16 cellular contexts compared by ENCODE assay signal in the genomic region with DNA sequence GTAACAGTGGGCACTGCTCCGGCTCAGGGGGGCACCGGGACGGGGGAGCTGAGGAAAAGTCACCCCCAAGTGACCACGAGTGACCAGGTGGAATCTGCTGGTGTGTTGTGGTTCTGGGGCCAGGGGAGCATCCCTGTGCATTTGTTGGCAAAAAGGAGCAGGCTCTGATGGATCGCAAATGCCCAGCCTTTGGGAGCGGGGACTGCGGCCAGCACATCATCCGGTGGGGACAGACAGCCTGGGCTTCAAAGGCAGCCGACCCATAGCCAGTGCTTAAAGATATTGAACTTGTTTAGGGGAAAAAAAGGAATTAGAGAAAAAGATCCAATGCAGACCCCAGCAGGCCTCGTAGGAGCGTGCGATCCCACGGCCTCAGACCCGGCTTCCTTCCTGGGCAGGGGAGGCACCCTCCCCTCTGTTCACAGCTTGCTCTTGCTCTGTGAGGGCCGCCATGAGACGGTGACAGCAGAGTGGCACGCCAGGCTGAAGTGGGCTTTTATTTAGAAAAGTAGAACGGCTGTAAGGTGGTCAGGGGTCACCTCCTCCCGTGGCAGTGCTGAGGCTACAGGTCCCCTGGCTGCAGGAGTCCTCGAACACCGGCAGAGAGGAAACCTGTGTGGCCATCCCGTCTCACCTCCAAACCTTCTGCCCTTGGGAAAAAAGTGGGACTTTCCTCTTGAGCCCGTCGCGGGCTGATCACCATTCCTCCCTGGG. TPM values are rescaled to one million over a fixed set of nuclear protein-coding genes. Genes with fewer than 3 reads are reported as not detected.
DNase-seq lines count a peak whose midpoint lies in the region; ATAC-seq and TF ChIP-seq lines count a peak whose summit lies in the region.
"Had no signal": no experiment of that assay in that cellular context is flagged by ENCODE, and none has a peak within 500 bp of the region (broad histone marks: within the 10 kb centered on the region; RNA-seq: fewer than 3 reads in every experiment).

No MANE protein-coding gene starts in this region.

- no peak overlapping the region for H4K8ac ChIP-seq in neuronal stem cell (ENCODE audit: low read depth, low read length)

- TF ChIP-seq CTCF in CD14-positive monocyte (IDR thresholded peaks at IDR 0.05) (no peak), chondrocyte (IDR thresholded peaks at IDR 0.05) (no peak), thoracic aorta (IDR thresholded peaks at IDR 0.05) (no peak), omental fat pad (IDR thresholded peaks at IDR 0.05) (no peak)

- WGBS in neuronal stem cell (ENCODE audit: extremely low coverage in 2 of 2, insufficient read length in 2 of 2, insufficient replicate concordance in 1 of 2), 2 donors, result no CpG with 5 or more reads among the region's 25 CpGs

- peak overlapping the region; percentile 68 for H2BK5ac ChIP-seq in neuronal stem cell (ENCODE audit: low read length)

- intact Hi-C loops in CD14-positive monocyte (cut with micrococcal nuclease), result no loop called here

- no peak overlapping the region for H3K23ac ChIP-seq in neuronal stem cell (ENCODE audit: low read depth, low read length, poor library complexity)

- no peak overlapping the region for H4K91ac ChIP-seq in neuronal stem cell (ENCODE audit: low read depth, low read length, poor library complexity)

- H3K27ac Mint-ChIP-seq in CD14-positive monocyte (no peak overlapping the region), chondrocyte (ENCODE audit: unreplicated experiment) (peak overlapping the region; percentile 68)
- H3K27ac Mint-ChIP-seq: GM23338 had no signal

- peaks cover 0 to 10% (median 0%) of the 10 kb centered on the region in 3 experiments for H3K27me3 ChIP-seq in neuronal stem cell (ENCODE audit: control insufficient read depth in 3 of 3, insufficient read depth in 3 of 3, low read depth in 1 of 3, low read length in 3 of 3)
- H3K27me3 ChIP-seq in thoracic aorta (replicated peaks; ENCODE audit: insufficient read depth), result no peaks in the 10 kb centered on the region

- H3K18ac ChIP-seq in neuronal stem cell (ENCODE audit: low read length), result no peak overlapping the region

- no peak overlapping the region for H3K27ac ChIP-seq in neuronal stem cell (replicated peaks; ENCODE audit: low read length)
- peak overlapping the region; percentile 72 to 79 for H3K27ac ChIP-seq in thoracic aorta
- H3K27ac ChIP-seq: C4-2B had no signal

- H3K4me1 ChIP-seq in neuronal stem cell (ENCODE audit: control insufficient read depth in 2 of 2, insufficient read depth in 1 of 2, low read depth in 1 of 2, low read length in 2 of 2) (peaks cover 0 to 13% of the 10 kb centered on the region in 2 donors), thoracic aorta (ENCODE audit: control insufficient read depth in 1 of 2, low read depth in 2 of 2) (peaks cover 33 to 65% of the 10 kb centered on the region in 2 donors)
- H3K4me1 ChIP-seq: Caco-2 had no signal

- no peak overlapping the region for H2AFZ ChIP-seq in neuronal stem cell (ENCODE audit: low read length)
- H2AFZ ChIP-seq: GM23338 had no signal

- no peak overlapping the region for H3K4me2 ChIP-seq in neuronal stem cell (ENCODE audit: insufficient read depth, low read length, poor library complexity, severe bottlenecking)
- H3K4me2 ChIP-seq: GM23338 had no signal

- H3K4me3 Mint-ChIP-seq in CD14-positive monocyte (no peak overlapping the region), chondrocyte (ENCODE audit: unreplicated experiment) (no peak overlapping the region)
- H3K4me3 Mint-ChIP-seq in activated T-cell treated with anti-CD3 and anti-CD28 coated beads, Interleukin-2, amount 50 U/mL, for 4 hours, result no peak overlapping the region
- H3K4me3 Mint-ChIP-seq: GM23338 had no signal

- peaks cover 3 to 6% (median 5%) of the 10 kb centered on the region in 3 donors for H3K27me3 Mint-ChIP-seq in CD14-positive monocyte (ENCODE audit: low read depth in 3 of 3)
- no peaks in the 10 kb centered on the region for H3K27me3 Mint-ChIP-seq in chondrocyte (ENCODE audit: low read depth)
- H3K27me3 Mint-ChIP-seq in activated T-cell treated with anti-CD3 and anti-CD28 coated beads, Interleukin-2, amount 50 U/mL, for 4 hours (ENCODE audit: low read depth), result peaks cover 3% of the 10 kb centered on the region

- H3K9ac ChIP-seq in neuronal stem cell (ENCODE audit: low read depth, low read length, poor library complexity), result no peak overlapping the region

- peaks cover 2% of the 10 kb centered on the region for H3K79me1 ChIP-seq in neuronal stem cell (ENCODE audit: low read depth, low read length)

- H3K36me3 ChIP-seq in neuronal stem cell (replicated peaks in 1 of 2; ENCODE audit: control insufficient read depth in 2 of 2, insufficient read depth in 2 of 2, low read length in 2 of 2) (no peaks in the 10 kb centered on the region), thoracic aorta (no peaks in the 10 kb centered on the region)

- no peak overlapping the region for H3K14ac ChIP-seq in neuronal stem cell (ENCODE audit: low read length)

- peaks cover 0 to 2% (median 0%) of the 10 kb centered on the region in 7 donors for H3K9me3 Mint-ChIP-seq in CD14-positive monocyte
- no peaks in the 10 kb centered on the region for H3K9me3 Mint-ChIP-seq in chondrocyte (ENCODE audit: low read depth)
- no peaks in the 10 kb centered on the region for H3K9me3 Mint-ChIP-seq in activated T-cell treated with anti-CD3 and anti-CD28 coated beads, Interleukin-2, amount 50 U/mL, for 4 hours

- no peaks in the 10 kb centered on the region for H3K9me3 ChIP-seq in neuronal stem cell (replicated peaks in 1 of 2; ENCODE audit: control insufficient read depth in 2 of 2, insufficient read depth in 1 of 2, low read depth in 1 of 2, low read length in 2 of 2)
- no peaks in the 10 kb centered on the region for H3K9me3 ChIP-seq in thoracic aorta
- H3K9me3 ChIP-seq: Caco-2 had no signal

- H2BK12ac ChIP-seq in neuronal stem cell (ENCODE audit: low read length), result no peak overlapping the region

- H2BK120ac ChIP-seq in neuronal stem cell (ENCODE audit: low read depth, low read length), result no peak overlapping the region

- H2BK15ac ChIP-seq in neuronal stem cell (ENCODE audit: low read length), result no peak overlapping the region

- no peak for ATAC-seq in thoracic aorta (ENCODE audit: insufficient number of reproducible peaks, low FRiP score, low read depth)
- ATAC-seq in activated T-cell treated with anti-CD3 and anti-CD28 coated beads, Interleukin-2, amount 50 U/mL, for 4 hours, result no peak
- ATAC-seq in omental fat pad (ENCODE audit: low FRiP score), result no peak
- ATAC-seq: GM23338 had no signal

- no peak overlapping the region for H3K4ac ChIP-seq in neuronal stem cell (ENCODE audit: low read length)

- no peaks in the 10 kb centered on the region for H3K36me3 Mint-ChIP-seq in CD14-positive monocyte
- H3K36me3 Mint-ChIP-seq in chondrocyte (ENCODE audit: low read depth), result peaks cover 7% of the 10 kb centered on the region
- H3K36me3 Mint-ChIP-seq in activated T-cell treated with anti-CD3 and anti-CD28 coated beads, Interleukin-2, amount 50 U/mL, for 4 hours (ENCODE audit: insufficient read depth), result no peaks in the 10 kb centered on the region

- H2AK5ac ChIP-seq in neuronal stem cell (ENCODE audit: low read depth, low read length), result no peak overlapping the region

- H3K4me1 Mint-ChIP-seq in CD14-positive monocyte (no peaks in the 10 kb centered on the region), chondrocyte (ENCODE audit: low read depth) (peaks cover 13% of the 10 kb centered on the region)
- H3K4me1 Mint-ChIP-seq in activated T-cell treated with anti-CD3 and anti-CD28 coated beads, Interleukin-2, amount 50 U/mL, for 4 hours (ENCODE audit: low read depth), result no peaks in the 10 kb centered on the region

- DNase-seq in CD14-positive monocyte (ENCODE audit: low spot score) (peak; percentile 17), chondrocyte (ENCODE audit: low spot score) (peak; percentile 64), neuronal stem cell (ENCODE audit: low spot score) (no peak), thoracic aorta (ENCODE audit: low spot score) (no peak), inferior parietal cortex (ENCODE audit: extremely low spot score) (no peak), T1000 (lab: John Stamatoyannopoulos, UW) (no peak), omental fat pad (ENCODE audit: low spot score) (no peak)
- DNase-seq in activated T-cell treated with anti-CD3 and anti-CD28 coated beads, Interleukin-2, amount 50 U/mL, for 4 hours, result no peak
- DNase-seq: Caco-2, DMS53, MV-4-11, NCI-H1417 treated with DMSO at 0.1 percent for 48 hours, NCI-H2029, NCI-H510A treated with DMSO at 0.1 percent for 48 hours had no signal

- H3K4me3 ChIP-seq in neuronal stem cell (ENCODE audit: low read length in 2 of 2) (no peak overlapping the region), thoracic aorta (no peak overlapping the region)
- H3K4me3 ChIP-seq: GM23338 had no signal

RNA-seq across cellular contexts. Expression of a gene that starts 41.2 kb away (rescaled TPM):
- not detected for polyA plus RNA-seq in CD14-positive monocyte
- total RNA-seq in chondrocyte (2,235 to 2,410 TPM (median 2,315 TPM) in 3 replicates), thoracic aorta (100 to 1,000 TPM; 127 to 129 TPM), omental fat pad (10 to 100 TPM; 13.3 to 55.0 (median 27.0) TPM)
- polyA plus RNA-seq in neuronal stem cell (2013, experiment 1 of 2), result 10.1 TPM
- 10.2 TPM for polyA plus RNA-seq in neuronal stem cell (2013, experiment 2 of 2)
- under 1 TPM; 0.14 to 0.30 (median 0.21) TPM for total RNA-seq in activated T-cell treated with anti-CD3 and anti-CD28 coated beads, Interleukin-2, amount 50 U/mL, for 4 hours

Comparison
In these comparisons a context has a peak if more than half of its experiments do, and no peak if none do; other contexts are left out.
1. DNase-seq: peak in CD14-positive monocyte (single experiment) and chondrocyte (single experiment); none in neuronal stem cell (single experiment), thoracic aorta (single experiment), inferior parietal cortex (single experiment), T1000 (single experiment), activated T-cell treated with anti-CD3 and anti-CD28 coated beads, Interleukin-2, amount 50 U/mL, for 4 hours (single experiment) and omental fat pad (single experiment).
2. RNA of a gene that starts 41.2 kb away (total RNA-seq): 2,235 to 2,410 TPM in chondrocyte; 127 to 129 TPM in thoracic aorta, 13.3 to 55.0 TPM in omental fat pad and 0.14 to 0.30 TPM in activated T-cell treated with anti-CD3 and anti-CD28 coated beads, Interleukin-2, amount 50 U/mL, for 4 hours; every median in the first group is over 10 times any median in the second.